In genomic region chr1:234610582-234611152, GRCh38 we compare ENCODE assay signal across 1 cellular context.
A peak's percentile ranks its signal among the peaks of the same experiment; 100 is the strongest.
TF ChIP-seq lines count a peak whose summit lies in the region.

No MANE protein-coding gene starts in this region.

TF ChIP-seq in K562, 482 proteins besides CTCF, POLR2A, EP300 and RAD21 (continued from another document and continues in another):
- TF ChIP-seq CEBPG (CRISPR knock-in tag; IDR thresholded peaks at IDR 0.05) (no peak), CEBPG (tag; conservative IDR thresholded peaks at IDR 0.05 in 1 of 2, IDR thresholded peaks at IDR 0.05 in 1 of 2) (no peak), ZNF239 (CRISPR knock-in tag; IDR thresholded peaks at IDR 0.05) (peak; percentile 55), DIDO1 (tag; IDR thresholded peaks at IDR 0.05; ENCODE audit: low read depth) (0 out of 2 replicates have a peak, but pooled peaks have one; percentile 31), HDAC1 (IDR thresholded peaks at IDR 0.05) (no peak), SMC3 (conservative IDR thresholded peaks at IDR 0.05; ENCODE audit: insufficient read depth, low read depth, low read length) (0 out of 2 replicates have a peak, but pooled peaks have one; percentile 8), HDAC8 (tag; IDR thresholded peaks at IDR 0.05) (no peak), FOXP4 (CRISPR knock-in tag; IDR thresholded peaks at IDR 0.05; ENCODE audit: borderline replicate concordance) (no peak), MTF1 (CRISPR knock-in tag; IDR thresholded peaks at IDR 0.05; ENCODE audit: borderline replicate concordance) (peak; percentile 7; the same call in 1 of the 2 replicates), RBM34 (IDR thresholded peaks at IDR 0.05; ENCODE audit: borderline replicate concordance, insufficient read depth, low read length) (no peak), ZNF140 (CRISPR knock-in tag; IDR thresholded peaks at IDR 0.05) (no peak), MCM3 (IDR thresholded peaks at IDR 0.05) (no peak), CCNT2 (IDR thresholded peaks at IDR 0.05; ENCODE audit: borderline replicate concordance, extremely low read depth, insufficient read length, low read depth, low read length) (peak; percentile 72), HMGXB4 (CRISPR knock-in tag; IDR thresholded peaks at IDR 0.05) (no peak), POLR2B (IDR thresholded peaks at IDR 0.05; ENCODE audit: low read depth, partially characterized antibody) (peak; percentile 12), EP400 (IDR thresholded peaks at IDR 0.05) (peak; percentile 56), STAG1 (CRISPR knock-in tag; IDR thresholded peaks at IDR 0.05; ENCODE audit: borderline replicate concordance) (0 out of 2 replicates have a peak, but pooled peaks have one; percentile 26), ZNF76 (CRISPR knock-in tag; IDR thresholded peaks at IDR 0.05; ENCODE audit: borderline replicate concordance) (0 out of 2 replicates have a peak, but pooled peaks have one; percentile 23), ZNF592 (IDR thresholded peaks at IDR 0.05) (peak; percentile 79), TAF7 (tag; IDR thresholded peaks at IDR 0.05) (0 out of 2 replicates have a peak, but pooled peaks have one; percentile 36), ATF3 (IDR thresholded peaks at IDR 0.05) (no peak), ATF3 (CRISPR knock-in tag; conservative IDR thresholded peaks at IDR 0.05) (0 out of 2 replicates have a peak, but pooled peaks have one; percentile 6), ZC3H4 (CRISPR knock-in tag; IDR thresholded peaks at IDR 0.05; ENCODE audit: borderline replicate concordance) (0 out of 2 replicates have a peak, but pooled peaks have one; percentile 79), GTF3C2 (IDR thresholded peaks at IDR 0.05; ENCODE audit: borderline replicate concordance, extremely low read depth, insufficient read length) (no peak), TAF9B (IDR thresholded peaks at IDR 0.05; ENCODE audit: partially characterized antibody) (no peak), POLR2G (IDR thresholded peaks at IDR 0.05; ENCODE audit: low read depth, low read length) (peak; percentile 89), ZNF436 (CRISPR knock-in tag; IDR thresholded peaks at IDR 0.05) (no peak), NCOA1 (IDR thresholded peaks at IDR 0.05; ENCODE audit: low read depth) (no peak), U2AF2 (optimal IDR thresholded peaks at IDR 0.05; ENCODE audit: low read depth, low read length) (no peak), ZBTB12 (CRISPR knock-in tag; IDR thresholded peaks at IDR 0.05) (peak; percentile 54; the same call in 1 of the 2 replicates), ID3 (CRISPR knock-in tag; IDR thresholded peaks at IDR 0.05) (no peak), ID3 (tag; IDR thresholded peaks at IDR 0.05) (no peak; the same call in none of the 2 replicates), NR1H2 (CRISPR knock-in tag; IDR thresholded peaks at IDR 0.05) (no peak), GATAD2B (IDR thresholded peaks at IDR 0.05; ENCODE audit: borderline replicate concordance) (peak; percentile 86; the same call in 1 of the 2 replicates), HDAC3 (IDR thresholded peaks at IDR 0.05; ENCODE audit: borderline replicate concordance, partially characterized antibody) (no peak), SETDB1 (IDR thresholded peaks at IDR 0.05; ENCODE audit: low read length) (no peak), ZNF778 (CRISPR knock-in tag; IDR thresholded peaks at IDR 0.05) (no peak), SRSF1 (IDR thresholded peaks at IDR 0.05; ENCODE audit: low read depth, low read length) (no peak), MITF (IDR thresholded peaks at IDR 0.05) (no peak), GMEB1 (CRISPR knock-in tag; IDR thresholded peaks at IDR 0.05) (peak; percentile 88), ZNF124 (CRISPR knock-in tag; IDR thresholded peaks at IDR 0.05) (no peak), ASH1L (IDR thresholded peaks at IDR 0.05; ENCODE audit: borderline replicate concordance, low read depth, partially characterized antibody) (no peak), TEAD1 (CRISPR knock-in tag; IDR thresholded peaks at IDR 0.05) (peak in 1 of 2 experiments; percentile 98; a peak in 2 of 4 replicates)
